In genomic region chr1:206714331-206715058, GRCh38 we compare ENCODE assay signal across 2 cellular contexts.
TF ChIP-seq lines count a peak whose summit lies in the region.

No MANE protein-coding gene starts in this region.

TF ChIP-seq in A549, 52 proteins besides CTCF, POLR2A, EP300 and RAD21 (continued from another document):
- TF ChIP-seq ATOH8 (CRISPR knock-in tag; IDR thresholded peaks at IDR 0.05; ENCODE audit: low read depth) (0 out of 2 replicates have a peak, but pooled peaks have one; percentile 24), EHMT2 (IDR thresholded peaks at IDR 0.05; ENCODE audit: low read depth) (no peak), JUNB (IDR thresholded peaks at IDR 0.05) (peak; percentile 57), FOSL2 (IDR thresholded peaks at IDR 0.05) (peak; percentile 67; the same call in 1 of the 2 replicates), FOSL2 (CRISPR knock-in tag; IDR thresholded peaks at IDR 0.05) (peak; percentile 67), FOSB (CRISPR knock-in tag; IDR thresholded peaks at IDR 0.05) (no peak)

TF ChIP-seq in IMR-90, 13 proteins besides CTCF, POLR2A, EP300 and RAD21 (continued from another document):
- TF ChIP-seq ELK1 (IDR thresholded peaks at IDR 0.05; ENCODE audit: borderline replicate concordance, low read depth, low read length) (no peak), FOS (IDR thresholded peaks at IDR 0.05; ENCODE audit: low read depth, low read length) (peak; percentile 60; the same call in 1 of the 2 replicates), MAZ (IDR thresholded peaks at IDR 0.05; ENCODE audit: borderline replicate concordance, low read depth, low read length) (no peak)
